In the genomic region with DNA sequence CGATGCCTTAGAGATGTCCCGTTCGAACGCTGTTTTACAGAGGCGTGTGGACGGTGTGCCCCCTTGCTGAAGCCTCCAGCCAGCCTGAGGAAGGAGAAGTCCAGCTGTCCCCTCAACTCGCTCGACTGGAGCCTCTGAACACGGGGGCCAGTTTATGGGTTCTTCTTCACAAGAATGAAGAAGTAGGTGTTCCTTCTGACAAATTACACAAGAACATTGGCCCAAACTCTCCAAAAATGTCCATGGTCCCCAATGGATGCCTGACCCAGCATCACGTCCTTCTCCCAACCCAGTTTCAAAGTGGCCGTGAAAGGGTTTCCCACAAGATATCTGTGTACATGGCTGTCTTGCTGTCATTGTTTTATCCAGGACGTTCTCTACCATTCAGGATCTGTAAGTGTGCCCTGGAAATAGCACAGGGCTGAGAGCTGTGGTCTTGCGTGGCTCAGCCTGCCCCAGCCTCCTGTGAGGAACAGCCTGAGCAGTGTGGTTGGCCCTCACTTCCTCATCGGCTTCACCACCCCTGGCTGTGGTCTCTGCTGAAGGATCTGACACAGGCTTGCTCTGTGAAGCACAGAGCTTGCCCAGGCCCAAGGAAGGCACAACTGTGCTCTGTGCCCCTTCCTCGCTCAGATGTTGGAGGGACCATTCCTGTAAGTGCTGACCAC, we compare ENCODE assay signal across 10 cellular contexts. TPM values are rescaled to one million over a fixed set of nuclear protein-coding genes. Genes with fewer than 3 reads are reported as not detected.
DNase-seq lines count a peak whose midpoint lies in the region; ATAC-seq and TF ChIP-seq lines count a peak whose summit lies in the region.
"Had no signal": no experiment of that assay in that cellular context is flagged by ENCODE, and none has a peak within 500 bp of the region (broad histone marks: within the 10 kb centered on the region; RNA-seq: fewer than 3 reads in every experiment).

No MANE protein-coding gene starts in this region.

- DNase-seq in UCSD-AML1 (lab: John Stamatoyannopoulos, UW; ENCODE audit: unreplicated experiment) (peak; percentile 87), Right ventricle myocardium superior (peak; percentile 64), foreskin keratinocyte (no peak), HuH-7.5 (ENCODE audit: low spot score) (no peak), NCI-H526 (lab: John Stamatoyannopoulos, UW) (no peak)
- DNase-seq in stimulated activated CD8-positive, alpha-beta memory T cell treated with anti-CD3 and anti-CD28 coated beads, Interleukin-7, amount 100 ng/mL, for 1 hour (ENCODE audit: low read depth in 2 of 2): peak; percentile 17 to 27

- no peak overlapping the region for H3K27ac ChIP-seq in foreskin keratinocyte

- intact Hi-C loops in Right ventricle myocardium superior (cut with DNase I): no loop called here

- no peak for TF ChIP-seq CTCF in foreskin keratinocyte (conservative IDR thresholded peaks at IDR 0.05)

- peaks cover 39% of the 10 kb centered on the region for H3K27me3 ChIP-seq in foreskin keratinocyte

- ATAC-seq in HG02623 (IDR thresholded peaks at IDR 0.05; ENCODE audit: unreplicated experiment) (peak; percentile 49), Right ventricle myocardium superior (ENCODE audit: poor library complexity) (peak; percentile 77), foreskin keratinocyte (no peak), GM18517 (IDR thresholded peaks at IDR 0.05; ENCODE audit: unreplicated experiment) (no peak)

- no peaks in the 10 kb centered on the region for H3K4me1 ChIP-seq in foreskin keratinocyte

RNA-seq across cellular contexts. Expression of a gene that starts 1.0 kb away (rescaled TPM):
- total RNA-seq in Right ventricle myocardium superior (5.5 TPM), foreskin keratinocyte (0.17 TPM in 1 of 2 replicates, not detected in the other)
- polyA plus RNA-seq in foreskin keratinocyte: 0.21 TPM in 1 of 2 replicates, not detected in the other
- total RNA-seq: dermis microvascular lymphatic vessel endothelial cell, HT1080 had no signal

RNA-seq across cellular contexts. Expression of a gene that starts 29.6 kb away (rescaled TPM):
- total RNA-seq in Right ventricle myocardium superior: 49.8 TPM
- 92.0 and 93.0 TPM in 2 replicates for total RNA-seq in foreskin keratinocyte
- polyA plus RNA-seq in foreskin keratinocyte: 95.3 and 99.5 TPM in 2 replicates

Comparison
In these comparisons a context has a peak if more than half of its experiments do, and no peak if none do; other contexts are left out.
1. ATAC-seq: peak in HG02623 (single experiment) and Right ventricle myocardium superior (single experiment); none in foreskin keratinocyte (single experiment) and GM18517 (single experiment).
2. DNase-seq: peak in UCSD-AML1 (single experiment), Right ventricle myocardium superior (single experiment) and stimulated activated CD8-positive, alpha-beta memory T cell treated with anti-CD3 and anti-CD28 coated beads, Interleukin-7, amount 100 ng/mL, for 1 hour (2 of 2); none in foreskin keratinocyte (0 of 2), HuH-7.5 (single experiment) and NCI-H526 (0 of 2).